ENCODE assay signal across 8 cellular contexts in genomic region chr20:63864978-63865640, GRCh38. TPM values are rescaled to one million over a fixed set of nuclear protein-coding genes. Genes with fewer than 3 reads are reported as not detected.
A peak's percentile ranks its signal among the peaks of the same experiment; 100 is the strongest.
DNase-seq lines count a peak whose midpoint lies in the region; ATAC-seq, FAIRE-seq and TF ChIP-seq lines count a peak whose summit lies in the region.

Gene TPD52L2, plus strand, starts transcription at chr20:63865270. Its CDS starts 96 bp downstream, at chr20:63865366.

- WGBS in small intestine, 3 donors, result 0 to 1% (median 1%) methylated on average over 57 to 68 of the region's 68 CpGs

- H3K27ac ChIP-seq in small intestine (ENCODE audit: low read depth in 1 of 2, low read length in 1 of 2), result peak within 1 kb of the TSS; percentile 95 to 96

- no peaks in the 10 kb centered on the region for H3K9me3 ChIP-seq in small intestine (ENCODE audit: control insufficient read depth, low read depth)

- H3K36me3 ChIP-seq in bronchial epithelial cell (ENCODE audit: control insufficient read depth, insufficient read depth, low read length), result peaks cover 24% of the 10 kb centered on the region
- peaks cover 3 to 20% of the 10 kb centered on the region in 2 donors for H3K36me3 ChIP-seq in small intestine (ENCODE audit: control insufficient read depth in 2 of 2, insufficient read depth in 2 of 2, low read length in 2 of 2)

- TF ChIP-seq CTCF in WI38 (IDR thresholded peaks at IDR 0.05; ENCODE audit: low read depth, low read length), result no peak
- TF ChIP-seq CTCF in bronchial epithelial cell (IDR thresholded peaks at IDR 0.05; ENCODE audit: insufficient read depth, low read length, severe bottlenecking), result no peak

- ATAC-seq in GM18873 (IDR thresholded peaks at IDR 0.05; ENCODE audit: low FRiP score, unreplicated experiment), result peak; percentile 62
- ATAC-seq in HG03139 (IDR thresholded peaks at IDR 0.05; ENCODE audit: unreplicated experiment), result peak; percentile 71

- in situ Hi-C loops in ACHN (cut with HindIII; ENCODE audit: low pct_ligation_motif_present, low pct_unique_long_range_greater_than_20kb, low sequenced_read_pairs), result loop anchor here (25.0 kb wide), 1 partner anchor 278 kb away; no protein-coding TSS in a partner anchor

- DNase-seq in ACHN (peak; percentile 97), NCI-H2227 treated with DMSO at 0.1 percent for 48 hours (lab: John Stamatoyannopoulos, UW) (peak; percentile 99), bronchial epithelial cell (ENCODE audit: low read depth) (peak; percentile 99), iPS-NIHi11 (ENCODE audit: low spot score) (peak; percentile 97), small intestine (peak; percentile 100)

- peak within 1 kb of the TSS; percentile 94 for H3K4me3 ChIP-seq in WI38 (ENCODE audit: low read depth, low read length)
- H3K4me3 ChIP-seq in bronchial epithelial cell (ENCODE audit: low read depth, low read length), result peak within 1 kb of the TSS; percentile 99
- peak within 1 kb of the TSS; percentile 66 to 85 for H3K4me3 ChIP-seq in small intestine (ENCODE audit: low read depth in 1 of 2, low read length in 2 of 2)

- H3K4me1 ChIP-seq in small intestine (ENCODE audit: control insufficient read depth in 2 of 2, insufficient read depth in 1 of 2, low read depth in 1 of 2, low read length in 1 of 2), result no peaks in the 10 kb centered on the region

- FAIRE-seq in bronchial epithelial cell (lab: Jason Lieb, UNC) (no peak), small intestine (lab: Jason Lieb, UNC) (no peak)

- no peaks in the 10 kb centered on the region for H3K27me3 ChIP-seq in bronchial epithelial cell (ENCODE audit: control insufficient read depth, insufficient read depth, low read length)
- H3K27me3 ChIP-seq in small intestine (ENCODE audit: control insufficient read depth in 2 of 2, insufficient read depth in 2 of 2, low read length in 2 of 2), result no peaks in the 10 kb centered on the region

RNA-seq across cellular contexts. Expression of gene TPD52L2, which starts in this region (rescaled TPM):
- 172 and 184 TPM in 2 replicates for total RNA-seq in bronchial epithelial cell
- polyA plus RNA-seq in small intestine, result 10 to 100 TPM; 67.2 to 87.7 (median 72.7) TPM

Comparison
In these comparisons a context has a peak if more than half of its experiments do, and no peak if none do; other contexts are left out.
1. Peak in every context shown above with its lines: DNase-seq, ATAC-seq, H3K4me3 ChIP-seq and H3K27ac ChIP-seq.